In genomic region chr6:36352477-36353157, GRCh38 we compare ENCODE assay signal across 20 cellular contexts. TPM values are rescaled to one million over a fixed set of nuclear protein-coding genes. Genes with fewer than 3 reads are reported as not detected.
"Had no signal": no experiment of that assay in that cellular context is flagged by ENCODE, and none has a peak within 500 bp of the region (broad histone marks: within the 10 kb centered on the region; RNA-seq: fewer than 3 reads in every experiment).

No MANE protein-coding gene starts in this region.

- H3K27me3 ChIP-seq: esophagus squamous epithelium, suprapubic skin, tibial artery had no signal

- H3K4me1 ChIP-seq: suprapubic skin had no signal

- H3K36me3 ChIP-seq: esophagus squamous epithelium, suprapubic skin, tibial artery had no signal

- H3K36me3 Mint-ChIP-seq: stimulated activated naive B cell treated with anti-CD40 and anti-IgM and Interleukin-4, amounts not matched to agents 10 μg/mL and 1 μg/mL and 100 μg/mL, for 72 hours had no signal

- ATAC-seq: left colon; left ventricle myocardium superior; naive thymus-derived CD4-positive, alpha-beta T cell; sciatic nerve; stimulated activated naive B cell treated with anti-CD40 and anti-IgM and Interleukin-4, amounts not matched to agents 10 μg/mL and 1 μg/mL and 100 μg/mL, for 72 hours had no signal

- H3K9me3 ChIP-seq: esophagus squamous epithelium, suprapubic skin, tibial artery had no signal

- H3K27ac ChIP-seq: esophagus squamous epithelium, suprapubic skin had no signal

- DNase-seq: effector memory CD4-positive, alpha-beta T cell; esophagus squamous epithelium; foreskin fibroblast; left colon; left ventricle myocardium superior; mesendoderm; naive thymus-derived CD4-positive, alpha-beta T cell; nephron progenitor cell; stimulated activated CD4-positive, alpha-beta T cell treated with anti-CD3 and anti-CD28 coated beads, Interleukin-2, amount 100 ng/mL, for 24 hours; stimulated activated CD4-positive, alpha-beta T cell treated with anti-CD3 and anti-CD28 coated beads, Interleukin-4, amount 100 ng/mL, for 4 hours; stimulated activated naive B cell treated with anti-CD40 and anti-IgM and Interleukin-4, amounts not matched to agents 10 μg/mL and 1 μg/mL and 100 μg/mL, for 72 hours; tibial artery had no signal

- H3K4me3 Mint-ChIP-seq: naive thymus-derived CD4-positive, alpha-beta T cell; nephron progenitor cell; stimulated activated naive B cell treated with anti-CD40 and anti-IgM and Interleukin-4, amounts not matched to agents 10 μg/mL and 1 μg/mL and 100 μg/mL, for 72 hours had no signal

- H3K4me3 ChIP-seq: esophagus squamous epithelium, lung, skin epidermis, suprapubic skin, tibial artery had no signal

- H3K27ac Mint-ChIP-seq: naive thymus-derived CD4-positive, alpha-beta T cell; nephron progenitor cell; stimulated activated naive B cell treated with anti-CD40 and anti-IgM and Interleukin-4, amounts not matched to agents 10 μg/mL and 1 μg/mL and 100 μg/mL, for 72 hours had no signal

RNA-seq across cellular contexts. Expression of gene BNIP5, which starts 15.9 kb away (rescaled TPM):
- total RNA-seq: esophagus squamous epithelium, kidney epithelial cell, left ventricle myocardium superior, omental fat pad, pulmonary artery endothelial cell, sciatic nerve, ureter had no signal
- polyA plus RNA-seq: naive thymus-derived CD4-positive, alpha-beta T cell had no signal
